In genomic region chr19:14474827-14475226, GRCh38 we compare ENCODE assay signal across 13 cellular contexts. TPM values are rescaled to one million over a fixed set of nuclear protein-coding genes. Genes with fewer than 3 reads are reported as not detected.
DNase-seq lines count a peak whose midpoint lies in the region; ATAC-seq, FAIRE-seq and TF ChIP-seq lines count a peak whose summit lies in the region.
"Had no signal": no experiment of that assay in that cellular context is flagged by ENCODE, and none has a peak within 500 bp of the region (broad histone marks: within the 10 kb centered on the region; RNA-seq: fewer than 3 reads in every experiment).

No MANE protein-coding gene starts in this region.

- WGBS in body of pancreas, 2 donors: 39 to 63% methylated on average over 7 to 11 of the region's 12 CpGs

- H3K9ac ChIP-seq in keratinocyte (ENCODE audit: control insufficient read depth, extremely low read depth, insufficient read depth, low read length): no peak overlapping the region

- H2AFZ ChIP-seq in keratinocyte (ENCODE audit: control insufficient read depth, low read length): no peak overlapping the region

- POLR2A ChIA-PET in activated CD8-positive, alpha-beta T cell treated with anti-CD3 and anti-CD28 coated beads, Interleukin-2, amount 10 ng/mL, durations not matched to agents 7 days and 5 days (lab: Charles Lee): interaction anchor here (1.3 kb wide), 1 partner anchor 10 kb away, joined by 5 read pairs; no protein-coding TSS in a partner anchor

- no peaks in the 10 kb centered on the region for H3K9me1 ChIP-seq in keratinocyte (ENCODE audit: control insufficient read depth, extremely low read depth, insufficient read depth, low read length)

- dilution Hi-C loops in keratinocyte (cut with MboI; ENCODE audit: extremely low pct_ligation_motif_present, low sequenced_read_pairs): no loop called here

- H3K27me3 ChIP-seq in keratinocyte (ENCODE audit: control insufficient read depth, extremely low read depth, insufficient read depth, low read length) (peaks cover 6% of the 10 kb centered on the region), vagina (no peaks in the 10 kb centered on the region), body of pancreas (peaks cover 0 to 15% of the 10 kb centered on the region in 2 donors)

- no peak for TF ChIP-seq POLR2A in vagina (IDR thresholded peaks at IDR 0.05)
- no peak for TF ChIP-seq POLR2A in body of pancreas (IDR thresholded peaks at IDR 0.05)

- H3K4me3 Mint-ChIP-seq in activated CD8-positive, alpha-beta T cell treated with anti-CD3 and anti-CD28 coated beads, Interleukin-2, amount 10 ng/mL, durations not matched to agents 7 days and 5 days: peak overlapping the region; percentile 1

- H4K20me1 ChIP-seq in keratinocyte (ENCODE audit: control insufficient read depth, extremely low read depth, insufficient read depth, low read length): peaks cover 5% of the 10 kb centered on the region

- H3K36me3 ChIP-seq in keratinocyte (ENCODE audit: control insufficient read depth in 2 of 2, extremely low read depth in 1 of 2, insufficient read depth in 2 of 2, low read length in 2 of 2): peaks cover 6 to 24% of the 10 kb centered on the region in 2 experiments
- H3K36me3 ChIP-seq in vagina: peaks cover 0 to 23% of the 10 kb centered on the region in 2 donors
- H3K36me3 ChIP-seq in body of pancreas (replicated peaks in 1 of 2; ENCODE audit: insufficient read depth in 1 of 2, low read depth in 2 of 2): peaks cover 0 to 10% of the 10 kb centered on the region in 2 donors

- intact Hi-C loops in left ventricle myocardium superior (cut with micrococcal nuclease) (no loop called here), cardiac septum (cut with DNase I) (loop anchor here (10.0 kb wide), 1 partner anchor 330 kb away; no protein-coding TSS in a partner anchor), vagina (cut with DNase I) (loop anchor here (5.0 to 10.0 kb wide), 3 partner anchors 38 to 330 kb away; no protein-coding TSS in a partner anchor), body of pancreas (cut with DNase I) (no loop called here)

- H3K4me1 Mint-ChIP-seq in activated CD8-positive, alpha-beta T cell treated with anti-CD3 and anti-CD28 coated beads, Interleukin-2, amount 10 ng/mL, durations not matched to agents 7 days and 5 days (ENCODE audit: low read depth): peaks cover 43% of the 10 kb centered on the region

- H3K4me2 ChIP-seq in keratinocyte (ENCODE audit: control insufficient read depth, extremely low read depth, insufficient read depth, low read depth, low read length): peak overlapping the region; percentile 27

- H3K27ac ChIP-seq in keratinocyte (ENCODE audit: control insufficient read depth, insufficient read depth, low read length) (no peak overlapping the region), vagina (peak overlapping the region; percentile 56), body of pancreas (no peak overlapping the region), substantia nigra (ENCODE audit: low read depth, low read length, poor library complexity, severe bottlenecking) (no peak overlapping the region)
- H3K27ac ChIP-seq: ascending aorta had no signal

- no peak overlapping the region for H3K27ac Mint-ChIP-seq in activated CD8-positive, alpha-beta T cell treated with anti-CD3 and anti-CD28 coated beads, Interleukin-2, amount 10 ng/mL, durations not matched to agents 7 days and 5 days

- H3K4me3 ChIP-seq in keratinocyte (ENCODE audit: control insufficient read depth in 2 of 3, extremely low read depth in 1 of 3, insufficient read depth in 2 of 3, low read depth in 1 of 3, low read length in 3 of 3) (no peak overlapping the region), vagina (peak overlapping the region in 1 of 2 donors; percentile 20), body of pancreas (no peak overlapping the region)
- H3K4me3 ChIP-seq: skin epidermis had no signal

- peaks cover 7% of the 10 kb centered on the region for H3K36me3 Mint-ChIP-seq in activated CD8-positive, alpha-beta T cell treated with anti-CD3 and anti-CD28 coated beads, Interleukin-2, amount 10 ng/mL, durations not matched to agents 7 days and 5 days (ENCODE audit: low read depth)

- DNase-seq in left ventricle myocardium superior (peak; percentile 28), cardiac septum (ENCODE audit: low spot score) (no peak), keratinocyte (ENCODE audit: low read depth, low spot score) (no peak), vagina (ENCODE audit: extremely low spot score in 2 of 2) (no peak), body of pancreas (no peak), substantia nigra (lab: John Stamatoyannopoulos, UW) (no peak)
- no peak for DNase-seq in activated CD8-positive, alpha-beta T cell treated with anti-CD3 and anti-CD28 coated beads, Interleukin-2, amount 10 ng/mL, durations not matched to agents 7 days and 5 days
- DNase-seq: foreskin melanocyte; NK-92 treated with Interleukin-12 subunit alpha and Interleukin-12 subunit beta, amount 100 ng/mL, for 24 hours had no signal

- TF ChIP-seq CTCF in keratinocyte (optimal IDR thresholded peaks at IDR 0.05 in 1 of 3, IDR thresholded peaks at IDR 0.05 in 1 of 3, conservative IDR thresholded peaks at IDR 0.05 in 1 of 3; ENCODE audit: extremely low read depth in 1 of 3, insufficient read depth in 2 of 3, low read length in 3 of 3) (no peak), vagina (IDR thresholded peaks at IDR 0.05) (no peak), body of pancreas (IDR thresholded peaks at IDR 0.05) (no peak)

- no peaks in the 10 kb centered on the region for H3K79me2 ChIP-seq in keratinocyte (ENCODE audit: control insufficient read depth, insufficient read depth, low read length)

- H3K4me1 ChIP-seq in keratinocyte (ENCODE audit: control insufficient read depth, extremely low read depth, insufficient read depth, low read length): peaks cover 26% of the 10 kb centered on the region
- H3K4me1 ChIP-seq in vagina: peaks cover 51% of the 10 kb centered on the region
- peaks cover 39% of the 10 kb centered on the region for H3K4me1 ChIP-seq in body of pancreas

- no peaks in the 10 kb centered on the region for H3K9me3 ChIP-seq in keratinocyte (ENCODE audit: control insufficient read depth, low read depth, low read length)
- no peaks in the 10 kb centered on the region for H3K9me3 ChIP-seq in vagina
- H3K9me3 ChIP-seq in body of pancreas: no peaks in the 10 kb centered on the region
- H3K9me3 ChIP-seq: ascending aorta had no signal

- CTCF ChIA-PET in activated CD8-positive, alpha-beta T cell treated with anti-CD3 and anti-CD28 coated beads, Interleukin-2, amount 10 ng/mL, durations not matched to agents 7 days and 5 days (lab: Charles Lee): interaction anchor here (0.6 to 1.3 kb wide), 10 partner anchors 9 to 55 kb away, joined by 3 to 5 read pairs (median 3); partner anchors contain the start of gene PKN1

- no peaks in the 10 kb centered on the region for H3K9me3 Mint-ChIP-seq in activated CD8-positive, alpha-beta T cell treated with anti-CD3 and anti-CD28 coated beads, Interleukin-2, amount 10 ng/mL, durations not matched to agents 7 days and 5 days (ENCODE audit: insufficient read depth)

- no peak for FAIRE-seq in keratinocyte (lab: Jason Lieb, UNC)
- FAIRE-seq: GM12891 had no signal

- ATAC-seq in left ventricle myocardium superior (no peak), HG03342 (IDR thresholded peaks at IDR 0.05; ENCODE audit: unreplicated experiment) (no peak), body of pancreas (no peak)
- no peak for ATAC-seq in activated CD8-positive, alpha-beta T cell treated with anti-CD3 and anti-CD28 coated beads, Interleukin-2, amount 10 ng/mL, durations not matched to agents 7 days and 5 days

- H3K27me3 Mint-ChIP-seq in activated CD8-positive, alpha-beta T cell treated with anti-CD3 and anti-CD28 coated beads, Interleukin-2, amount 10 ng/mL, durations not matched to agents 7 days and 5 days (ENCODE audit: low read depth): peaks cover 16% of the 10 kb centered on the region

RNA-seq across cellular contexts. Expression of gene PTGER1, which starts 0.3 kb away (rescaled TPM):
- not detected for total RNA-seq in left ventricle myocardium superior
- total RNA-seq in cardiac septum: not detected
- total RNA-seq in activated CD8-positive, alpha-beta T cell treated with anti-CD3 and anti-CD28 coated beads, Interleukin-2, amount 10 ng/mL, durations not matched to agents 7 days and 5 days: under 1 TPM; 0.32 to 0.44 TPM
- polyA plus RNA-seq in keratinocyte: 0.05 TPM in 1 of 3 replicates, not detected in the others
- not detected for polyA plus RNA-seq in keratinocyte (2011; ENCODE audit: low read depth)
- not detected in 2 replicates for polyA plus RNA-seq in keratinocyte (2011; cell fraction: cytosol; rRNA removed)
- polyA plus RNA-seq in keratinocyte (2011; cell fraction: nucleus; rRNA removed): not detected in 2 replicates
- 0.16 TPM in 1 of 2 replicates, not detected in the other for polyA plus RNA-seq in keratinocyte (2012; ENCODE audit: low replicate concordance)
- not detected in 3 replicates for polyA minus RNA-seq in keratinocyte
- not detected for polyA minus RNA-seq in keratinocyte (2011; cell fraction: cytosol; rRNA and poly(A)+ RNA removed)
- not detected in 2 replicates for polyA minus RNA-seq in keratinocyte (2011; cell fraction: nucleus; rRNA and poly(A)+ RNA removed)
- not detected for total RNA-seq in vagina
- 1 to 10 TPM in 1 of 2 donors, not detected in 1; 3.6 TPM for total RNA-seq in body of pancreas

RNA-seq across cellular contexts. Expression of gene GIPC1, which starts 21.1 kb away (rescaled TPM):
- total RNA-seq in left ventricle myocardium superior: 55.9 TPM
- 49.5 TPM for total RNA-seq in cardiac septum
- 10 to 100 TPM; 37.9 to 39.3 TPM for total RNA-seq in activated CD8-positive, alpha-beta T cell treated with anti-CD3 and anti-CD28 coated beads, Interleukin-2, amount 10 ng/mL, durations not matched to agents 7 days and 5 days
- 147 to 254 TPM (median 166 TPM) in 3 replicates for polyA plus RNA-seq in keratinocyte
- polyA plus RNA-seq in keratinocyte (2011; ENCODE audit: low read depth): 119 TPM
- 106 and 260 TPM in 2 replicates for polyA plus RNA-seq in keratinocyte (2011; cell fraction: cytosol; rRNA removed)
- 107 and 171 TPM in 2 replicates for polyA plus RNA-seq in keratinocyte (2011; cell fraction: nucleus; rRNA removed)
- 188 and 230 TPM in 2 replicates for polyA plus RNA-seq in keratinocyte (2012; ENCODE audit: low replicate concordance)
- 72.3 to 126 TPM (median 110 TPM) in 3 replicates for polyA minus RNA-seq in keratinocyte
- 300 TPM for polyA minus RNA-seq in keratinocyte (2011; cell fraction: cytosol; rRNA and poly(A)+ RNA removed)
- polyA minus RNA-seq in keratinocyte (2011; cell fraction: nucleus; rRNA and poly(A)+ RNA removed): 93.5 and 97.4 TPM in 2 replicates
- total RNA-seq in vagina: 81.0 TPM
- total RNA-seq in body of pancreas: 100 to 1,000 TPM in 1 of 2 donors, 10 to 100 TPM in 1; 34.5 to 120 TPM

RNA-seq across cellular contexts. Expression of gene PKN1, which starts 41.7 kb away (rescaled TPM):
- total RNA-seq in left ventricle myocardium superior (162 TPM), cardiac septum (136 TPM), vagina (72.7 TPM), body of pancreas (10 to 100 TPM; 82.5 to 83.4 TPM)
- 100 to 1,000 TPM; 244 to 263 TPM for total RNA-seq in activated CD8-positive, alpha-beta T cell treated with anti-CD3 and anti-CD28 coated beads, Interleukin-2, amount 10 ng/mL, durations not matched to agents 7 days and 5 days
- 0.62 to 1.1 TPM (median 0.79 TPM) in 3 replicates for polyA plus RNA-seq in keratinocyte
- polyA plus RNA-seq in keratinocyte (2011; ENCODE audit: low read depth): 3.2 TPM
- polyA plus RNA-seq in keratinocyte (2011; cell fraction: cytosol; rRNA removed): 0.55 and 1.1 TPM in 2 replicates
- 0.62 and 1.0 TPM in 2 replicates for polyA plus RNA-seq in keratinocyte (2011; cell fraction: nucleus; rRNA removed)
- polyA plus RNA-seq in keratinocyte (2012; ENCODE audit: low replicate concordance): 1.8 and 2.2 TPM in 2 replicates
- polyA minus RNA-seq in keratinocyte: 1.9 to 5.7 TPM (median 3.1 TPM) in 3 replicates
- polyA minus RNA-seq in keratinocyte (2011; cell fraction: cytosol; rRNA and poly(A)+ RNA removed): 3.8 TPM
- 0.95 and 1.2 TPM in 2 replicates for polyA minus RNA-seq in keratinocyte (2011; cell fraction: nucleus; rRNA and poly(A)+ RNA removed)

RNA-seq across cellular contexts. Expression of gene DNAJB1, which starts 43.4 kb away (rescaled TPM):
- total RNA-seq in left ventricle myocardium superior (47.9 TPM), cardiac septum (61.6 TPM), vagina (164 TPM), body of pancreas (10 to 100 TPM; 24.4 to 33.2 TPM)
- total RNA-seq in activated CD8-positive, alpha-beta T cell treated with anti-CD3 and anti-CD28 coated beads, Interleukin-2, amount 10 ng/mL, durations not matched to agents 7 days and 5 days: 100 to 1,000 TPM; 110 to 112 TPM
- 249 to 290 TPM (median 265 TPM) in 3 replicates for polyA plus RNA-seq in keratinocyte
- polyA plus RNA-seq in keratinocyte (2011; ENCODE audit: low read depth): 402 TPM
- polyA plus RNA-seq in keratinocyte (2011; cell fraction: cytosol; rRNA removed): 283 and 335 TPM in 2 replicates
- polyA plus RNA-seq in keratinocyte (2011; cell fraction: nucleus; rRNA removed): 248 and 253 TPM in 2 replicates
- 187 and 359 TPM in 2 replicates for polyA plus RNA-seq in keratinocyte (2012; ENCODE audit: low replicate concordance)
- polyA minus RNA-seq in keratinocyte: 150 to 262 TPM (median 198 TPM) in 3 replicates
- polyA minus RNA-seq in keratinocyte (2011; cell fraction: cytosol; rRNA and poly(A)+ RNA removed): 156 TPM
- polyA minus RNA-seq in keratinocyte (2011; cell fraction: nucleus; rRNA and poly(A)+ RNA removed): 90.0 and 121 TPM in 2 replicates

RNA-seq across cellular contexts. Expression of gene TECR, which starts 54.6 kb away (rescaled TPM):
- 86.4 TPM for total RNA-seq in left ventricle myocardium superior
- 62.0 TPM for total RNA-seq in cardiac septum
- total RNA-seq in activated CD8-positive, alpha-beta T cell treated with anti-CD3 and anti-CD28 coated beads, Interleukin-2, amount 10 ng/mL, durations not matched to agents 7 days and 5 days: 100 to 1,000 TPM; 153 to 163 TPM
- 79.7 to 169 TPM (median 92.3 TPM) in 3 replicates for polyA plus RNA-seq in keratinocyte
- polyA plus RNA-seq in keratinocyte (2011; ENCODE audit: low read depth): 79.3 TPM
- polyA plus RNA-seq in keratinocyte (2011; cell fraction: cytosol; rRNA removed): 87.0 and 114 TPM in 2 replicates
- polyA plus RNA-seq in keratinocyte (2011; cell fraction: nucleus; rRNA removed): 115 and 139 TPM in 2 replicates
- polyA plus RNA-seq in keratinocyte (2012; ENCODE audit: low replicate concordance): 187 and 197 TPM in 2 replicates
- polyA minus RNA-seq in keratinocyte: 161 to 522 TPM (median 205 TPM) in 3 replicates
- polyA minus RNA-seq in keratinocyte (2011; cell fraction: cytosol; rRNA and poly(A)+ RNA removed): 238 TPM
- 84.0 and 99.5 TPM in 2 replicates for polyA minus RNA-seq in keratinocyte (2011; cell fraction: nucleus; rRNA and poly(A)+ RNA removed)
- total RNA-seq in vagina: 110 TPM
- 10 to 100 TPM; 26.2 to 28.7 TPM for total RNA-seq in body of pancreas

Comparison
In these comparisons a context has a peak if more than half of its experiments do, and no peak if none do; other contexts are left out.
1. intact Hi-C loops: an anchor here in cardiac septum (10.0 kb wide) and vagina (5.0 to 10.0 kb wide); none called in left ventricle myocardium superior and body of pancreas.